In genomic region chr1:54475357-54476230, GRCh38 we compare ENCODE assay signal across 9 cellular contexts.
DNase-seq lines count a peak whose midpoint lies in the region; ATAC-seq and TF ChIP-seq lines count a peak whose summit lies in the region.
"Had no signal": no experiment of that assay in that cellular context is flagged by ENCODE, and none has a peak within 500 bp of the region (broad histone marks: within the 10 kb centered on the region; RNA-seq: fewer than 3 reads in every experiment).

No MANE protein-coding gene starts in this region.

- H3K4me3 ChIP-seq in SK-N-SH (ENCODE audit: low read depth in 2 of 2, low read length in 1 of 2) = no peak overlapping the region
- H3K4me3 ChIP-seq in thoracic aorta = peak overlapping the region; percentile 68

- no peak for TF ChIP-seq CTCF in SK-N-SH (IDR thresholded peaks at IDR 0.05)
- no peak for TF ChIP-seq CTCF in thoracic aorta (IDR thresholded peaks at IDR 0.05)

- H3K9me3 ChIP-seq in SK-N-SH = no peaks in the 10 kb centered on the region
- no peaks in the 10 kb centered on the region for H3K9me3 ChIP-seq in thoracic aorta

- no peaks in the 10 kb centered on the region for H3K79me2 ChIP-seq in SK-N-SH (ENCODE audit: insufficient read depth)

- POLR2A ChIA-PET in SK-N-SH (lab: Yijun Ruan, JAX) = no interaction called here

- H2AFZ ChIP-seq in SK-N-SH (ENCODE audit: low read depth) = no peak overlapping the region

- H3K27ac ChIP-seq in SK-N-SH (ENCODE audit: low read depth in 2 of 2, low read length in 1 of 2) (peak overlapping the region in 1 of 2 experiments; percentile 36; a peak in 1 of 4 replicates), thoracic aorta (no peak overlapping the region)

- peaks cover 0 to 25% of the 10 kb centered on the region in 2 experiments; a peak in 1 of 4 replicates for H3K4me1 ChIP-seq in SK-N-SH (ENCODE audit: control insufficient read depth in 1 of 2, insufficient read depth in 2 of 2, low read depth in 1 of 2, low read length in 1 of 2)
- peaks cover 12 to 17% of the 10 kb centered on the region in 2 donors for H3K4me1 ChIP-seq in thoracic aorta (ENCODE audit: control insufficient read depth in 1 of 2, low read depth in 2 of 2)

- H3K9ac ChIP-seq in SK-N-SH = no peak overlapping the region

- no peak overlapping the region for H3K4me2 ChIP-seq in SK-N-SH

- H3K27me3 ChIP-seq in SK-N-SH (ENCODE audit: insufficient read depth) (no peaks in the 10 kb centered on the region), thoracic aorta (replicated peaks; ENCODE audit: insufficient read depth) (no peaks in the 10 kb centered on the region)

- TF ChIP-seq EP300 in SK-N-SH (IDR thresholded peaks at IDR 0.05; ENCODE audit: borderline replicate concordance in 1 of 2, low read depth in 1 of 2, low read length in 1 of 2) = no peak

- no peaks in the 10 kb centered on the region for H4K20me1 ChIP-seq in SK-N-SH (ENCODE audit: insufficient read depth)

- H3K36me3 ChIP-seq in SK-N-SH (replicated peaks in 1 of 2; ENCODE audit: control insufficient read depth in 1 of 2, insufficient read depth in 2 of 2, low read length in 1 of 2) (no peaks in the 10 kb centered on the region), thoracic aorta (no peaks in the 10 kb centered on the region)

- H3K9me2 ChIP-seq in SK-N-SH = no peaks in the 10 kb centered on the region

- 75% methylated on average over 18 of the region's 27 CpGs for WGBS in SK-N-SH (ENCODE audit: low lambda C conversion rate)

- no peaks in the 10 kb centered on the region for H3F3A ChIP-seq in SK-N-SH (replicated peaks; ENCODE audit: insufficient read depth)

- ATAC-seq in SK-N-SH treated with all-trans-retinoic acid at 6 μM for 48 hours (no peak; the same call in 2 of the 3 replicates), thoracic aorta (ENCODE audit: insufficient number of reproducible peaks, low FRiP score, low read depth) (no peak), HG03095 (IDR thresholded peaks at IDR 0.05; ENCODE audit: unreplicated experiment) (no peak), HG03175 (IDR thresholded peaks at IDR 0.05; ENCODE audit: unreplicated experiment) (no peak)
- ATAC-seq: HCT116 had no signal

- no peak for TF ChIP-seq RAD21 in SK-N-SH (IDR thresholded peaks at IDR 0.05; ENCODE audit: low read length)

- CTCF ChIA-PET in SK-N-SH (lab: Yijun Ruan, JAX) = interaction anchor here (0.6 to 1.2 kb wide), 5 partner anchors 9 to 164 kb away, joined by 3 to 4 read pairs (median 3); no protein-coding TSS in a partner anchor

- DNase-seq in SK-N-SH = peak; percentile 85
- DNase-seq in activated gamma-delta T cell (lab: John Stamatoyannopoulos, UW) = peak; percentile 38
- peak; percentile 88 for DNase-seq in left kidney (ENCODE audit: low read depth, low spot score)
- no peak for DNase-seq in thoracic aorta (ENCODE audit: low spot score)
- no peak for DNase-seq in NCI-H2107 (lab: John Stamatoyannopoulos, UW)

TF ChIP-seq in SK-N-SH, 30 proteins besides CTCF, POLR2A, EP300 and RAD21:
- no peak for TF ChIP-seq RFX5 (IDR thresholded peaks at IDR 0.05; ENCODE audit: low read length)
- TF ChIP-seq RXRA (IDR thresholded peaks at IDR 0.05; ENCODE audit: borderline replicate concordance, low read depth) = no peak

TF ChIP-seq in SK-N-SH treated with all-trans-retinoic acid at 6 μM for 48 hours, 23 proteins besides CTCF, POLR2A, EP300 and RAD21:
- TF ChIP-seq ZC3H10 (CRISPR knock-in tag; IDR thresholded peaks at IDR 0.05) (no peak), TSHZ2 (CRISPR knock-in tag; IDR thresholded peaks at IDR 0.05) (no peak), SNAI2 (CRISPR knock-in tag; IDR thresholded peaks at IDR 0.05) (no peak), ZNF70 (CRISPR knock-in tag; IDR thresholded peaks at IDR 0.05) (no peak), ARNTL (CRISPR knock-in tag; IDR thresholded peaks at IDR 0.05; ENCODE audit: borderline replicate concordance, low read depth) (no peak), PPARA (CRISPR knock-in tag; IDR thresholded peaks at IDR 0.05; ENCODE audit: borderline replicate concordance) (no peak), ZFP30 (CRISPR knock-in tag; IDR thresholded peaks at IDR 0.05) (no peak), ZNF565 (CRISPR knock-in tag; conservative IDR thresholded peaks at IDR 0.05; ENCODE audit: low read depth) (no peak), POU6F1 (CRISPR knock-in tag; IDR thresholded peaks at IDR 0.05; ENCODE audit: borderline replicate concordance, low read depth) (no peak), CREB5 (CRISPR knock-in tag; IDR thresholded peaks at IDR 0.05; ENCODE audit: low read depth) (no peak), ZNF8 (CRISPR knock-in tag; IDR thresholded peaks at IDR 0.05) (no peak), BACH2 (CRISPR knock-in tag; IDR thresholded peaks at IDR 0.05; ENCODE audit: borderline replicate concordance) (no peak), CSRNP3 (CRISPR knock-in tag; IDR thresholded peaks at IDR 0.05) (no peak), TCF4 (CRISPR knock-in tag; IDR thresholded peaks at IDR 0.05; ENCODE audit: borderline replicate concordance) (no peak)

Comparison
In these comparisons a context has a peak if more than half of its experiments do, and no peak if none do; other contexts are left out.
1. DNase-seq: peak in SK-N-SH (single experiment), activated gamma-delta T cell (single experiment) and left kidney (single experiment); none in thoracic aorta (single experiment) and NCI-H2107 (single experiment).